In the genomic region with DNA sequence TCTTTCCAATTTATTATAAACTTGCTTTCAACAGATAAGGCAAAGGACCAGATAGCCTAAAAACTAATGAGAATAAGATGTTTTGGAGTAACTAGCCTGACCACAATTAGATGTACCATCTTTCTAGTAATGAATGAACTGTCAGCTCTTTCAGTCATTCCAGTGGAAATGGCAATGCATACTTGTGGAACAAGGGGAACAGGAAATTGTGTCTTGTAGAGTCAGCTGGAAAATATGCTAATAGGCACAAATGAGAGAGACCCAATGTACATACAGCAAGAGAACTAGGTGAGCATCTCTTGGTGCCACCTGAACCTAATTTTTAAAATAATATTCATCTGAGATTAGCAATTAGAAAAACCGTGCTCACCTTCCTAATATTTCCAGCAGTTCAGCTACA, we compare ENCODE assay signal across 22 cellular contexts.
A peak's percentile ranks its signal among the peaks of the same experiment; 100 is the strongest.
DNase-seq lines count a peak whose midpoint lies in the region; ATAC-seq, FAIRE-seq and TF ChIP-seq lines count a peak whose summit lies in the region.
"Had no signal": no experiment of that assay in that cellular context is flagged by ENCODE, and none has a peak within 500 bp of the region (broad histone marks: within the 10 kb centered on the region; RNA-seq: fewer than 3 reads in every experiment).

No MANE protein-coding gene starts in this region.

- no peak for TF ChIP-seq CTCF in astrocyte (IDR thresholded peaks at IDR 0.05; ENCODE audit: insufficient read depth, low read depth, low read length)

- H3K36me3 ChIP-seq in astrocyte (ENCODE audit: insufficient read depth, low read length), result peaks cover 10% of the 10 kb centered on the region
- H3K36me3 ChIP-seq: pancreas had no signal

- H3K27me3 Mint-ChIP-seq in astrocyte (ENCODE audit: low read depth, unreplicated experiment), result no peaks in the 10 kb centered on the region
- no peaks in the 10 kb centered on the region for H3K27me3 Mint-ChIP-seq in naive thymus-derived CD8-positive, alpha-beta T cell
- H3K27me3 Mint-ChIP-seq: activated CD4-positive, alpha-beta memory T cell treated with anti-CD3 and anti-CD28 coated beads, Interleukin-2, amount 10 ng/mL, durations not matched to agents 7 days and 5 days; B cell had no signal

- no peak overlapping the region for H3K4me3 Mint-ChIP-seq in astrocyte (ENCODE audit: unreplicated experiment)
- H3K4me3 Mint-ChIP-seq in naive thymus-derived CD8-positive, alpha-beta T cell, result no peak overlapping the region
- H3K4me3 Mint-ChIP-seq: activated CD4-positive, alpha-beta memory T cell treated with anti-CD3 and anti-CD28 coated beads, Interleukin-2, amount 10 ng/mL, durations not matched to agents 7 days and 5 days; B cell had no signal

- no peaks in the 10 kb centered on the region for H3K79me2 ChIP-seq in astrocyte (ENCODE audit: insufficient read depth, low read length)

- H3K4me3 ChIP-seq in astrocyte (ENCODE audit: insufficient read depth, low read depth, low read length), result no peak overlapping the region
- H3K4me3 ChIP-seq: left ventricle myocardium inferior, MG63, pancreas, stomach had no signal

- H4K20me1 ChIP-seq in astrocyte (ENCODE audit: insufficient read depth, low read length), result peaks cover 3% of the 10 kb centered on the region

- no peak overlapping the region for H2AFZ ChIP-seq in astrocyte (ENCODE audit: low read depth, low read length)

- no peak overlapping the region for H3K27ac ChIP-seq in astrocyte (ENCODE audit: low read depth, low read length)
- H3K27ac ChIP-seq: left ventricle myocardium inferior, pancreas, stomach, WERI-Rb-1 had no signal

- ATAC-seq in naive thymus-derived CD8-positive, alpha-beta T cell, result no peak
- no peak for ATAC-seq in HG02610 (IDR thresholded peaks at IDR 0.05; ENCODE audit: unreplicated experiment)
- ATAC-seq: HCT116, pancreas, PC-3, sciatic nerve had no signal

- no peaks in the 10 kb centered on the region for H3K9me3 Mint-ChIP-seq in astrocyte (ENCODE audit: unreplicated experiment)
- no peaks in the 10 kb centered on the region for H3K9me3 Mint-ChIP-seq in naive thymus-derived CD8-positive, alpha-beta T cell
- H3K9me3 Mint-ChIP-seq: activated CD4-positive, alpha-beta memory T cell treated with anti-CD3 and anti-CD28 coated beads, Interleukin-2, amount 10 ng/mL, durations not matched to agents 7 days and 5 days had no signal

- DNase-seq in AG20443 (ENCODE audit: low spot score), result peak; percentile 7
- DNase-seq in EH (ENCODE audit: low read depth), result peak; percentile 65
- no peak for DNase-seq in astrocyte (ENCODE audit: low read depth)
- DNase-seq in naive thymus-derived CD8-positive, alpha-beta T cell, result no peak
- no peak for DNase-seq in CD1c-positive myeloid dendritic cell (ENCODE audit: extremely low spot score)
- no peak for DNase-seq in cardiac septum (ENCODE audit: low spot score)
- DNase-seq: activated CD4-positive, alpha-beta memory T cell treated with anti-CD3 and anti-CD28 coated beads, Interleukin-2, amount 10 ng/mL, durations not matched to agents 7 days and 5 days; caudate nucleus; glutamatergic neuron; left ventricle myocardium inferior; MG63; NCI-H748 treated with DMSO at 0.1 percent for 48 hours; pancreas; PC-3; SHP77 treated with DMSO at 0.1 percent for 48 hours; stomach; WERI-Rb-1 had no signal

- FAIRE-seq in astrocyte (lab: Jason Lieb, UNC), result peak; percentile 45
- FAIRE-seq: D721Med, pancreas had no signal

- H3K4me2 ChIP-seq in astrocyte (ENCODE audit: low read length), result no peak overlapping the region

- H3K9ac ChIP-seq in astrocyte (ENCODE audit: low read length), result no peak overlapping the region

- H3K36me3 Mint-ChIP-seq in astrocyte (ENCODE audit: low read depth, unreplicated experiment), result peaks cover 10% of the 10 kb centered on the region
- peaks cover 5 to 66% (median 38%) of the 10 kb centered on the region in 3 donors for H3K36me3 Mint-ChIP-seq in naive thymus-derived CD8-positive, alpha-beta T cell

- H3K27me3 ChIP-seq in astrocyte (ENCODE audit: insufficient read depth, low read length), result no peaks in the 10 kb centered on the region
- H3K27me3 ChIP-seq: MG63, pancreas, stomach had no signal

- no peak overlapping the region for H3K27ac Mint-ChIP-seq in astrocyte (ENCODE audit: unreplicated experiment)
- H3K27ac Mint-ChIP-seq in naive thymus-derived CD8-positive, alpha-beta T cell, result peak overlapping the region in 7 of 10 donors; percentile 1 to 83 (median 53)
- H3K27ac Mint-ChIP-seq: activated CD4-positive, alpha-beta memory T cell treated with anti-CD3 and anti-CD28 coated beads, Interleukin-2, amount 10 ng/mL, durations not matched to agents 7 days and 5 days; B cell had no signal

- H3K9me3 ChIP-seq in astrocyte (ENCODE audit: insufficient read depth, low read depth, low read length), result no peaks in the 10 kb centered on the region
- H3K9me3 ChIP-seq: left ventricle myocardium inferior, MG63, pancreas, stomach had no signal

- intact Hi-C loops in cardiac septum (cut with DNase I), result no loop called here

- POLR2A ChIA-PET in naive thymus-derived CD8-positive, alpha-beta T cell (lab: Charles Lee), result no interaction called here

- no peaks in the 10 kb centered on the region for H3K4me1 ChIP-seq in astrocyte (ENCODE audit: insufficient read depth, low read length)
- H3K4me1 ChIP-seq: left ventricle myocardium inferior, stomach had no signal

- H3K4me1 Mint-ChIP-seq in astrocyte (ENCODE audit: low read depth, unreplicated experiment), result peaks cover 7% of the 10 kb centered on the region
- peaks cover 0 to 6% (median 1%) of the 10 kb centered on the region in 4 donors for H3K4me1 Mint-ChIP-seq in naive thymus-derived CD8-positive, alpha-beta T cell
- H3K4me1 Mint-ChIP-seq: B cell had no signal

Comparison
In these comparisons a context has a peak if more than half of its experiments do, and no peak if none do; other contexts are left out.
1. DNase-seq: peak in AG20443 (single experiment) and EH (single experiment); none in astrocyte (single experiment), naive thymus-derived CD8-positive, alpha-beta T cell (0 of 10), CD1c-positive myeloid dendritic cell (single experiment) and cardiac septum (single experiment).